Comparison of ENCODE assay signal across 7 cellular contexts in genomic region chr1:232978091-232978634, GRCh38. TPM values are rescaled to one million over a fixed set of nuclear protein-coding genes. Genes with fewer than 3 reads are reported as not detected.
DNase-seq lines count a peak whose midpoint lies in the region; ATAC-seq and TF ChIP-seq lines count a peak whose summit lies in the region.

No MANE protein-coding gene starts in this region.

- DNase-seq in GF-D8 (lab: John Stamatoyannopoulos, UW) (peak; percentile 8), mucosa of gallbladder (ENCODE audit: low spot score) (peak; percentile 33), NCI-H524 (lab: John Stamatoyannopoulos, UW) (no peak), erythroblast (lab: John Stamatoyannopoulos, UW) (no peak)

- no peaks in the 10 kb centered on the region for H3K27me3 Mint-ChIP-seq in activated naive CD8-positive, alpha-beta T cell

- ATAC-seq in GM21723 (IDR thresholded peaks at IDR 0.05; ENCODE audit: unreplicated experiment) = peak; percentile 45
- no peak for ATAC-seq in HG02970 (IDR thresholded peaks at IDR 0.05; ENCODE audit: low FRiP score, unreplicated experiment)

- H3K4me3 Mint-ChIP-seq in activated naive CD8-positive, alpha-beta T cell = no peak overlapping the region

- no peak for TF ChIP-seq POLR2A in erythroblast (IDR thresholded peaks at IDR 0.05; ENCODE audit: low read length)

- H3K9me3 Mint-ChIP-seq in activated naive CD8-positive, alpha-beta T cell (ENCODE audit: low read depth) = peaks cover 12% of the 10 kb centered on the region

- peak overlapping the region; percentile 54 for H3K27ac Mint-ChIP-seq in activated naive CD8-positive, alpha-beta T cell

- peaks cover 17% of the 10 kb centered on the region for H3K4me1 Mint-ChIP-seq in activated naive CD8-positive, alpha-beta T cell (ENCODE audit: low read depth)

- peaks cover 27% of the 10 kb centered on the region for H3K36me3 Mint-ChIP-seq in activated naive CD8-positive, alpha-beta T cell

RNA-seq across cellular contexts. Expression of gene NTPCR, which starts 27.8 kb away (rescaled TPM):
- 53.5 TPM for total RNA-seq in mucosa of gallbladder

Comparison
In these comparisons a context has a peak if more than half of its experiments do, and no peak if none do; other contexts are left out.
1. DNase-seq: peak in GF-D8 (single experiment) and mucosa of gallbladder (single experiment); none in NCI-H524 (0 of 2) and erythroblast (0 of 2).